ENCODE assay signal across 33 cellular contexts in genomic region chr4:1656986-1657385, GRCh38.
"Had no signal": no experiment of that assay in that cellular context is flagged by ENCODE, and none has a peak within 500 bp of the region (broad histone marks: within the 10 kb centered on the region; RNA-seq: fewer than 3 reads in every experiment).

No MANE protein-coding gene starts in this region.

- H3K4me1 Mint-ChIP-seq: activated B cell treated with CpG ODN at 0.5 μM for 24 hours; activated CD4-positive, alpha-beta T cell treated with anti-CD3 and anti-CD28 coated beads, Interleukin-2, amount 10 ng/mL, durations not matched to agents 24 days and 14 days; activated naive CD8-positive, alpha-beta T cell treated with anti-CD3 and anti-CD28 coated beads for 36 hours; activated T-helper 17 cell treated with anti-CD3 and anti-CD28 coated beads, Interleukin-2, amount 50 U/mL, for 72 hours; T-cell had no signal

- H3K4me1 ChIP-seq: adrenal gland, body of pancreas, breast epithelium had no signal

- H3K27me3 Mint-ChIP-seq: activated B cell treated with CpG ODN at 0.5 μM for 24 hours; activated CD4-positive, alpha-beta memory T cell treated with anti-CD3 and anti-CD28 coated beads for 36 hours; activated CD4-positive, alpha-beta T cell treated with anti-CD3 and anti-CD28 coated beads, Interleukin-2, amount 10 ng/mL, durations not matched to agents 24 days and 14 days; activated CD8-positive, alpha-beta T cell treated with anti-CD3 and anti-CD28 coated beads for 36 hours; activated naive CD8-positive, alpha-beta T cell treated with anti-CD3 and anti-CD28 coated beads for 36 hours; activated T-helper 17 cell treated with anti-CD3 and anti-CD28 coated beads, Interleukin-2, amount 50 U/mL, for 72 hours; T-cell; T-helper 17 cell had no signal

- H3K27ac ChIP-seq: adrenal gland, body of pancreas, brain microvascular endothelial cell, breast epithelium, VCaP had no signal

- H3K9me3 ChIP-seq: adrenal gland, body of pancreas, breast epithelium had no signal

- H3K27me3 ChIP-seq: adrenal gland, body of pancreas, brain microvascular endothelial cell, breast epithelium had no signal

- H3K9me3 Mint-ChIP-seq: activated B cell treated with CpG ODN at 0.5 μM for 24 hours; activated CD4-positive, alpha-beta memory T cell treated with anti-CD3 and anti-CD28 coated beads for 36 hours; activated CD4-positive, alpha-beta T cell treated with anti-CD3 and anti-CD28 coated beads, Interleukin-2, amount 10 ng/mL, durations not matched to agents 24 days and 14 days; activated CD8-positive, alpha-beta T cell treated with anti-CD3 and anti-CD28 coated beads for 36 hours; activated naive CD4-positive, alpha-beta T cell treated with anti-CD3 and anti-CD28 coated beads for 36 hours; activated naive CD4-positive, alpha-beta T cell treated with anti-CD3 and anti-CD28 coated beads, Interleukin-2, amount 50 U/mL, for 72 hours; activated naive CD8-positive, alpha-beta T cell treated with anti-CD3 and anti-CD28 coated beads for 36 hours; activated T-cell treated with anti-CD3 and anti-CD28 coated beads, Interleukin-2, amount 50 U/mL, for 4 hours; activated T-cell treated with anti-CD3 and anti-CD28 coated beads, Interleukin-2, amount 50 U/mL, for 72 hours; activated T-helper 1 cell treated with anti-CD3 and anti-CD28 coated beads, Interleukin-12 subunit alpha, Interleukin-12 subunit beta, Interleukin-2, Interleukin-4 antibody, amounts not matched to agents 30 ng/mL and 10 ng/mL and 1 ng/mL, durations not matched to agents 14 hours and 24 hours and 36 hours; activated T-helper 17 cell treated with anti-CD3 and anti-CD28 coated beads, Interleukin-2, amount 50 U/mL, for 72 hours; T-cell had no signal

- H3K4me3 Mint-ChIP-seq: activated B cell treated with CpG ODN at 0.5 μM for 24 hours; activated CD4-positive, alpha-beta memory T cell treated with anti-CD3 and anti-CD28 coated beads for 36 hours; activated CD4-positive, alpha-beta T cell treated with anti-CD3 and anti-CD28 coated beads, Interleukin-2, amount 10 ng/mL, durations not matched to agents 24 days and 14 days; activated CD8-positive, alpha-beta T cell treated with anti-CD3 and anti-CD28 coated beads for 36 hours; activated naive CD4-positive, alpha-beta T cell treated with anti-CD3 and anti-CD28 coated beads for 36 hours; activated naive CD8-positive, alpha-beta T cell treated with anti-CD3 and anti-CD28 coated beads for 36 hours; activated T-cell treated with anti-CD3 and anti-CD28 coated beads, Interleukin-2, amount 50 U/mL, for 4 hours; activated T-cell treated with anti-CD3 and anti-CD28 coated beads, Interleukin-2, amount 50 U/mL, for 72 hours; activated T-helper 1 cell treated with anti-CD3 and anti-CD28 coated beads, Interleukin-12 subunit alpha, Interleukin-12 subunit beta, Interleukin-2, Interleukin-4 antibody, amounts not matched to agents 30 ng/mL and 10 ng/mL and 1 ng/mL, durations not matched to agents 14 hours and 24 hours and 36 hours; activated T-helper 17 cell treated with anti-CD3 and anti-CD28 coated beads, Interleukin-2, amount 50 U/mL, for 72 hours; T-cell; T-helper 17 cell had no signal

- H3K27ac Mint-ChIP-seq: activated B cell treated with CpG ODN at 0.5 μM for 24 hours; activated CD4-positive, alpha-beta memory T cell treated with anti-CD3 and anti-CD28 coated beads for 36 hours; activated CD4-positive, alpha-beta T cell treated with anti-CD3 and anti-CD28 coated beads, Interleukin-2, amount 10 ng/mL, durations not matched to agents 24 days and 14 days; activated CD8-positive, alpha-beta T cell treated with anti-CD3 and anti-CD28 coated beads for 36 hours; activated naive CD4-positive, alpha-beta T cell treated with anti-CD3 and anti-CD28 coated beads for 36 hours; activated naive CD8-positive, alpha-beta T cell treated with anti-CD3 and anti-CD28 coated beads for 36 hours; activated T-cell treated with anti-CD3 and anti-CD28 coated beads, Interleukin-2, amount 50 U/mL, for 72 hours; activated T-helper 1 cell treated with anti-CD3 and anti-CD28 coated beads, Interleukin-12 subunit alpha, Interleukin-12 subunit beta, Interleukin-2, Interleukin-4 antibody, amounts not matched to agents 30 ng/mL and 10 ng/mL and 1 ng/mL, durations not matched to agents 14 hours and 24 hours and 36 hours; activated T-helper 17 cell treated with anti-CD3 and anti-CD28 coated beads, Interleukin-2, amount 50 U/mL, for 72 hours; T-cell had no signal

- H3K36me3 ChIP-seq: adrenal gland, brain microvascular endothelial cell, breast epithelium had no signal

- DNase-seq: activated B cell treated with CpG ODN at 0.5 μM for 24 hours; activated CD4-positive, alpha-beta memory T cell treated with anti-CD3 and anti-CD28 coated beads for 36 hours; activated CD4-positive, alpha-beta T cell treated with anti-CD3 and anti-CD28 coated beads for 4 hours; activated CD4-positive, alpha-beta T cell treated with anti-CD3 and anti-CD28 coated beads, Interleukin-2, amount 10 ng/mL, durations not matched to agents 24 days and 14 days; activated CD4-positive, alpha-beta T cell treated with anti-CD3 and anti-CD28 coated beads, Interleukin-2, amount 50 U/mL, for 1 hour; activated CD4-positive, alpha-beta T cell treated with anti-CD3 and anti-CD28 coated beads, Interleukin-2, amount 50 U/mL, for 4 hours; activated CD4-positive, CD25-positive, alpha-beta regulatory T cell treated with anti-CD3 and anti-CD28 coated beads, Interleukin-2, amount 50 U/mL, for 72 hours; activated CD8-positive, alpha-beta memory T cell treated with anti-CD3 and anti-CD28 coated beads, Interleukin-2, amount 50 U/mL, for 4 hours; activated CD8-positive, alpha-beta T cell treated with anti-CD3 and anti-CD28 coated beads for 36 hours; activated effector memory CD4-positive, alpha-beta T cell treated with anti-CD3 and anti-CD28 coated beads, Interleukin-2, amount 50 U/mL, for 16 hours; activated gamma-delta T cell treated with Interleukin-2 at 50 U/mL for 16 hours; activated naive CD4-positive, alpha-beta T cell; activated naive CD4-positive, alpha-beta T cell treated with anti-CD3 and anti-CD28 coated beads for 36 hours; activated naive CD4-positive, alpha-beta T cell treated with anti-CD3 and anti-CD28 coated beads, Interleukin-2, amount 50 U/mL, for 16 hours; activated naive CD8-positive, alpha-beta T cell treated with anti-CD3 and anti-CD28 coated beads for 36 hours; activated T-cell treated with anti-CD3 and anti-CD28 coated beads for 4 hours; activated T-cell treated with anti-CD3 and anti-CD28 coated beads, Interleukin-2, amount 50 U/mL, for 1 hour; activated T-cell treated with anti-CD3 and anti-CD28 coated beads, Interleukin-2, amount 50 U/mL, for 4 hours; activated T-cell treated with anti-CD3 and anti-CD28 coated beads, Interleukin-2, amount 50 U/mL, for 72 hours; adrenal gland; amniotic stem cell; aorta; body of pancreas; brain microvascular endothelial cell; central memory CD4-positive, alpha-beta T cell; T-cell; T-helper 17 cell; T-helper 9 cell had no signal

- ATAC-seq: activated CD8-positive, alpha-beta T cell treated with anti-CD3 and anti-CD28 coated beads for 36 hours; activated naive CD4-positive, alpha-beta T cell treated with anti-CD3 and anti-CD28 coated beads, Interleukin-2, amount 50 U/mL, for 72 hours; activated T-cell treated with anti-CD3 and anti-CD28 coated beads, Interleukin-2, amount 50 U/mL, for 4 hours; activated T-cell treated with anti-CD3 and anti-CD28 coated beads, Interleukin-2, amount 50 U/mL, for 72 hours; activated T-helper 17 cell treated with anti-CD3 and anti-CD28 coated beads, Interleukin-2, amount 50 U/mL, for 72 hours; body of pancreas; T-cell; T-helper 17 cell had no signal

- H3K36me3 Mint-ChIP-seq: activated CD4-positive, alpha-beta memory T cell treated with anti-CD3 and anti-CD28 coated beads for 36 hours; activated naive CD4-positive, alpha-beta T cell treated with anti-CD3 and anti-CD28 coated beads, Interleukin-2, amount 50 U/mL, for 72 hours; activated naive CD8-positive, alpha-beta T cell treated with anti-CD3 and anti-CD28 coated beads for 36 hours had no signal

- H3K4me3 ChIP-seq: adrenal gland, body of pancreas, breast epithelium had no signal
